In genomic region chr6:39451831-39452230, GRCh38 we compare ENCODE assay signal across 1 cellular context.
TF ChIP-seq lines count a peak whose summit lies in the region.

No MANE protein-coding gene starts in this region.

TF ChIP-seq in GM23338, 12 proteins besides CTCF, POLR2A, EP300 and RAD21 (continued from another document):
- no peak for TF ChIP-seq ZNF331 (CRISPR knock-in tag; IDR thresholded peaks at IDR 0.05; ENCODE audit: low read depth)
- no peak for TF ChIP-seq EZH2 (IDR thresholded peaks at IDR 0.05; ENCODE audit: low read depth, unreplicated experiment)
- TF ChIP-seq, protein P1, sequence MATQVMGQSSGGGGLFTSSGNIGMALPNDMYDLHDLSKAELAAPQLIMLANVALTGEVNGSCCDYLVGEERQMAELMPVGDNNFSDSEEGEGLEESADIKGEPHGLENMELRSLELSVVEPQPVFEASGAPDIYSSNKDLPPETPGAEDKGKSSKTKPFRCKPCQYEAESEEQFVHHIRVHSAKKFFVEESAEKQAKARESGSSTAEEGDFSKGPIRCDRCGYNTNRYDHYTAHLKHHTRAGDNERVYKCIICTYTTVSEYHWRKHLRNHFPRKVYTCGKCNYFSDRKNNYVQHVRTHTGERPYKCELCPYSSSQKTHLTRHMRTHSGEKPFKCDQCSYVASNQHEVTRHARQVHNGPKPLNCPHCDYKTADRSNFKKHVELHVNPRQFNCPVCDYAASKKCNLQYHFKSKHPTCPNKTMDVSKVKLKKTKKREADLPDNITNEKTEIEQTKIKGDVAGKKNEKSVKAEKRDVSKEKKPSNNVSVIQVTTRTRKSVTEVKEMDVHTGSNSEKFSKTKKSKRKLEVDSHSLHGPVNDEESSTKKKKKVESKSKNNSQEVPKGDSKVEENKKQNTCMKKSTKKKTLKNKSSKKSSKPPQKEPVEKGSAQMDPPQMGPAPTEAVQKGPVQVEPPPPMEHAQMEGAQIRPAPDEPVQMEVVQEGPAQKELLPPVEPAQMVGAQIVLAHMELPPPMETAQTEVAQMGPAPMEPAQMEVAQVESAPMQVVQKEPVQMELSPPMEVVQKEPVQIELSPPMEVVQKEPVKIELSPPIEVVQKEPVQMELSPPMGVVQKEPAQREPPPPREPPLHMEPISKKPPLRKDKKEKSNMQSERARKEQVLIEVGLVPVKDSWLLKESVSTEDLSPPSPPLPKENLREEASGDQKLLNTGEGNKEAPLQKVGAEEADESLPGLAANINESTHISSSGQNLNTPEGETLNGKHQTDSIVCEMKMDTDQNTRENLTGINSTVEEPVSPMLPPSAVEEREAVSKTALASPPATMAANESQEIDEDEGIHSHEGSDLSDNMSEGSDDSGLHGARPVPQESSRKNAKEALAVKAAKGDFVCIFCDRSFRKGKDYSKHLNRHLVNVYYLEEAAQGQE (IDR thresholded peaks at IDR 0.05; ENCODE audit: unreplicated experiment), result no peak
- TF ChIP-seq JUNB (IDR thresholded peaks at IDR 0.05; ENCODE audit: unreplicated experiment), result no peak
